ENCODE assay signal across 8 cellular contexts in the genomic region with DNA sequence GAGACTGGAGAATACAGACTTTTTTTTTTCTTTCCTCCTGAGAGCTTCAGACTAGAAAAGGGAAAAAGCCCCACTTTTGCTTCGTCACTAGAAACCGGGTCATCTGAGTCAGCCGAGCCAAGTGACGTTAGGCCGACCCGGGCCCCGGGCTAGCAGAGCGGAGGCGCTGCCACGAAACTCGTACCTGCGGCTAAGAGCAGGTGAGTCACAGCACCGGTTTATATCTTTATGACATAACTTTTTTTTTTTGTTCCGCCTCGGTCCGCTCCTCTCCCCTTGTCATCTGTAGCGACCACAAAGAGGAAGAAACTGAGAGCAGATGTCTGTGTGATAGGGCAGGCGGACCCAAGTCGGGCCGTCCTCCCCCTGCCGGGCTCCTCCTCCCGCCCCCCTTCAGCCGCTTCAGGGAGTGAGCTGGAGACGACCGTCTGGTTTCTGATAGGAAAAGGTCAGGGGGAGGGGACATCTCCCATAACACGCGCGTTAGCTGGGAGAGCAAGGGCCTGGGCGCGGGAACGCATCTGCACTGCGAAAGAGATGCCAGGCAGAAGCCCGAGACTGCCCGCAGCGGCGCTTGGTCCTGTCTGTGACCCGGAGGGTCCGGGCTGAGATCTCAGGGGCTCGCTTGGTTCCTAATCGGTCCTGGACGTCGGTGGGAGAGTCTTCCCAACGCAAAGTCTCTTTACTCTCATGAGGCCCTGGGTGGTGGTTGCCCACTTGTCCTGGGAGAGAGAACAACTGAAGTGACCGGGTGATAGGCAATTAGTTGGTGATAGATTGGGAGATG. TPM values are rescaled to one million over a fixed set of nuclear protein-coding genes. Genes with fewer than 3 reads are reported as not detected.
DNase-seq lines count a peak whose midpoint lies in the region; ATAC-seq and TF ChIP-seq lines count a peak whose summit lies in the region.

No MANE protein-coding gene starts in this region.

- peaks cover 97% of the 10 kb centered on the region for H3K27me3 ChIP-seq in smooth muscle cell (ENCODE audit: low read depth)

- peak overlapping the region; percentile 96 for H3K4me2 ChIP-seq in smooth muscle cell

- no peak overlapping the region for H3K27ac ChIP-seq in smooth muscle cell (ENCODE audit: low read depth)

- no peaks in the 10 kb centered on the region for H3K79me2 ChIP-seq in smooth muscle cell (ENCODE audit: low read depth)

- no peak for TF ChIP-seq CTCF in smooth muscle cell (IDR thresholded peaks at IDR 0.05; ENCODE audit: borderline replicate concordance, insufficient read depth, poor library complexity, severe bottlenecking)

- H3K9ac ChIP-seq in smooth muscle cell (ENCODE audit: low read depth) = peak overlapping the region; percentile 45

- H2AFZ ChIP-seq in smooth muscle cell (ENCODE audit: low read depth) = no peak overlapping the region

- DNase-seq in HK-2 (ENCODE audit: unreplicated experiment) (peak; percentile 80), NCI-H748 treated with DMSO at 0.1 percent for 48 hours (lab: John Stamatoyannopoulos, UW) (peak; percentile 94), left cardiac atrium (peak; percentile 14), smooth muscle cell (lab: John Stamatoyannopoulos, UW; ENCODE audit: unreplicated experiment) (no peak), DMS114 treated with DMSO at 0.1 percent for 48 hours (lab: John Stamatoyannopoulos, UW; ENCODE audit: unreplicated experiment) (no peak)
- peak; percentile 38 for DNase-seq in activated CD8-positive, alpha-beta memory T cell treated with anti-CD3 and anti-CD28 coated beads, Interleukin-2, amount 50 U/mL, for 24 hours (ENCODE audit: extremely low read depth)

- H3K4me1 ChIP-seq in smooth muscle cell (ENCODE audit: low read depth) = peaks cover 33% of the 10 kb centered on the region

- 4% methylated on average over 44 of the region's 44 CpGs for WGBS in smooth muscle cell (ENCODE audit: low lambda C conversion rate)

- H3K36me3 ChIP-seq in smooth muscle cell (ENCODE audit: low read depth) = no peaks in the 10 kb centered on the region

- no peaks in the 10 kb centered on the region for H3F3A ChIP-seq in smooth muscle cell (ENCODE audit: low read depth)

- no peaks in the 10 kb centered on the region for H4K20me1 ChIP-seq in smooth muscle cell (ENCODE audit: low read depth)

- ATAC-seq in GM18520 (IDR thresholded peaks at IDR 0.05; ENCODE audit: unreplicated experiment) = peak; percentile 78
- ATAC-seq in left cardiac atrium = peak in 1 of 2 donors; percentile 8
- no peak for ATAC-seq in HG03095 (IDR thresholded peaks at IDR 0.05; ENCODE audit: unreplicated experiment)

- no peaks in the 10 kb centered on the region for H3K9me3 ChIP-seq in smooth muscle cell (replicated peaks; ENCODE audit: low read depth)

- intact Hi-C loops in left cardiac atrium (cut with DNase I) = loop anchor here in 1 of 2 donors (10.0 kb wide), 1 partner anchor 351 kb away; no protein-coding TSS in a partner anchor

- peak overlapping the region; percentile 53 for H3K4me3 ChIP-seq in smooth muscle cell

RNA-seq across cellular contexts. Expression of a gene that starts 0.6 kb away (rescaled TPM):
- not detected for total RNA-seq in left cardiac atrium
- not detected in 2 replicates for total RNA-seq in smooth muscle cell
- polyA plus RNA-seq in smooth muscle cell = not detected in 2 replicates

RNA-seq across cellular contexts. Expression of a gene that starts 1.0 kb away (rescaled TPM):
- total RNA-seq in left cardiac atrium (not detected), smooth muscle cell (0.18 and 0.99 TPM in 2 replicates)
- 0.74 TPM in 1 of 2 replicates, not detected in the other for polyA plus RNA-seq in smooth muscle cell

Comparison
In these comparisons a context has a peak if more than half of its experiments do, and no peak if none do; other contexts are left out.
1. DNase-seq: peak in HK-2 (single experiment), NCI-H748 treated with DMSO at 0.1 percent for 48 hours (single experiment), activated CD8-positive, alpha-beta memory T cell treated with anti-CD3 and anti-CD28 coated beads, Interleukin-2, amount 50 U/mL, for 24 hours (single experiment) and left cardiac atrium (single experiment); none in smooth muscle cell (single experiment) and DMS114 treated with DMSO at 0.1 percent for 48 hours (single experiment).